In the genomic region with DNA sequence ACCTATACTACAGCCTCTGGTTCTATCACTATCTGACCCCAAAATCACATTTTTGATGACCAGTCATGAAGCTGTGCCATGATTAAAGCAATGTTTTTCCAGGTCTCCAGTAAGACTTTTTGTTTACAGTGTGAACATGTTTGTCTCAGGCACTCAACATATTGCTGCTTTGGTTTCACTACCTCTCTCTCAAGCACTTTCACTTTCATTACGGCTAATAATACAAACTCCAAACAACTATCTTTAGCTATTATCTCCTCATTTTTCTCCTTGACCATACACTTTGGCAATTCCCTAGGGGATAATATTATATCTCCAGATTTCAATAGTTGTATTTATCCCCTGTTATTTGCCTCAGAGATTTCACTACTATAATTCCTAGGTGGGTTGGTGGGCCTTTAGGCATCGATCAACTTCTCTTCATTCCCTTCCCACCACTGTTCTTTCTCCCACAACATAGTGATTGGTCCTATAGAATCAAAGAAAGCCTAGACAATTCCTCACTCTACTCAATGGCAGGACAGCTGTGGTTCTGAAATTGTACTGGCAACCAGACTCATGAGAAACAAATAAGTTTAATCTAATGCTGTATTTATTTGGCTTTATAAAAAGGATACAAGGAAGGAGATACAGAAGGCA, we compare ENCODE assay signal across 7 cellular contexts.
DNase-seq lines count a peak whose midpoint lies in the region; ATAC-seq, FAIRE-seq and TF ChIP-seq lines count a peak whose summit lies in the region.

No MANE protein-coding gene starts in this region.

- no peaks in the 10 kb centered on the region for H3K9me3 ChIP-seq in adrenal gland (replicated peaks in 1 of 3)

- TF ChIP-seq POLR2A in adrenal gland (IDR thresholded peaks at IDR 0.05): no peak

- peak overlapping the region in 2 of 4 donors; percentile 2 to 51 for H3K4me3 ChIP-seq in adrenal gland

- FAIRE-seq in islet of Langerhans (lab: Jason Lieb, UNC): peak; percentile 24

- H3K36me3 ChIP-seq in adrenal gland (replicated peaks in 1 of 2): no peaks in the 10 kb centered on the region

- 60 to 78% (median 63%) methylated on average over 2 of the region's 2 CpGs for WGBS in adrenal gland, 4 donors

- intact Hi-C loops in adrenal gland (cut with DNase I): no loop called here

- H3K27me3 ChIP-seq in adrenal gland: no peaks in the 10 kb centered on the region

- no peak overlapping the region for H3K27ac ChIP-seq in adrenal gland

- DNase-seq in M059J (ENCODE audit: low read depth) (peak; percentile 1), adrenal gland (no peak), omental fat pad (ENCODE audit: low spot score) (no peak), retina (no peak)

- TF ChIP-seq CTCF in adrenal gland (IDR thresholded peaks at IDR 0.05) (no peak), omental fat pad (IDR thresholded peaks at IDR 0.05) (no peak)

- ATAC-seq in GM18519 (IDR thresholded peaks at IDR 0.05; ENCODE audit: low FRiP score, unreplicated experiment): peak; percentile 86
- peak; percentile 67 for ATAC-seq in GM21737 (IDR thresholded peaks at IDR 0.05; ENCODE audit: unreplicated experiment)
- no peak for ATAC-seq in omental fat pad (ENCODE audit: low FRiP score)

- H3K4me1 ChIP-seq in adrenal gland (replicated peaks in 1 of 2): no peaks in the 10 kb centered on the region
